ENCODE assay signal across 9 cellular contexts in the genomic region with DNA sequence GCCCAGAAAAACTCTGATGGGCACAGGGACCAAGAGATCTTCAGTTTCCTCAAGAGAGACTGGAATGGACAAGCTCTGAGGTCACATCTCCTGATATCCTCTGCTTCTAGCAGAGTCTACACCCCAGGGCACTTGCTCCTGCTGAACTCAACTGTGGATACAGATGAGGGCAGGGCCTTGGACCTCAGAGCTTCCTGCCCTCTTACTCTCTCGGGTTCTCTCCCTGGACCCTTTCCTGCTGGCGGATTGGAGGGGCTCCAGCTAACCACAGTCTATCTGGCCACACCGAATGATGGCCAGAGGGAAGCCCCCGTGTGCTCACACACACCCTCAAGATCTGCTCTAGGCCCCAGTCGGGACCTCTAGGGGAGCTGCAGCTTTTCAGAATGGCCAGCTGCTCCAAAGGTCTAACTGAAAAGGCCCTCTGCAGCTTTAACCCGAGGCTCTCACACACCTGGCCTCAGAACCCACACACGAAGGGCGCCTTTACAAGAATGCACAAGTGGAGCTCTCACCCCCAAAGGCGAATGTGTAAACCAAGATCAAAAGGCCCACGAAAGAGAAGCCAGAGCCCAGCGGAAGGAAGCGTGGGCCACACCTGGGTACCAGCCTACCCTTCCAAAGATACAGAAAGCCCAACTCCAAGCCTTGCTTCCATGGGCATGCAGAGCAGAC.
DNase-seq lines count a peak whose midpoint lies in the region; ATAC-seq and TF ChIP-seq lines count a peak whose summit lies in the region.
"Had no signal": no experiment of that assay in that cellular context is flagged by ENCODE, and none has a peak within 500 bp of the region (broad histone marks: within the 10 kb centered on the region; RNA-seq: fewer than 3 reads in every experiment).

No MANE protein-coding gene starts in this region.

- H3K9me3 ChIP-seq in upper lobe of right lung (no peaks in the 10 kb centered on the region), neural progenitor cell (ENCODE audit: low read depth) (no peaks in the 10 kb centered on the region)

- H3F3A ChIP-seq in neural progenitor cell (ENCODE audit: low read depth), result no peaks in the 10 kb centered on the region

- H3K27me3 ChIP-seq in upper lobe of right lung (no peaks in the 10 kb centered on the region), neural progenitor cell (no peaks in the 10 kb centered on the region)

- peak overlapping the region; percentile 36 for H3K27ac ChIP-seq in upper lobe of right lung
- H3K27ac ChIP-seq in neural progenitor cell, result no peak overlapping the region

- no peaks in the 10 kb centered on the region for H3K27me3 Mint-ChIP-seq in activated naive CD8-positive, alpha-beta T cell
- no peaks in the 10 kb centered on the region for H3K27me3 Mint-ChIP-seq in naive B cell
- H3K27me3 Mint-ChIP-seq in neural progenitor cell (ENCODE audit: insufficient read depth, low read depth), result peaks cover 6% of the 10 kb centered on the region

- ATAC-seq in naive B cell (ENCODE audit: low read depth in 2 of 2) (no peak), upper lobe of right lung (no peak)

- H2AFZ ChIP-seq in neural progenitor cell (replicated peaks), result no peak overlapping the region

- peaks cover 47% of the 10 kb centered on the region for H4K20me1 ChIP-seq in neural progenitor cell (ENCODE audit: low read depth)

- no peak overlapping the region for H3K4me2 ChIP-seq in neural progenitor cell

- peaks cover 85% of the 10 kb centered on the region for H3K4me1 Mint-ChIP-seq in activated naive CD8-positive, alpha-beta T cell (ENCODE audit: low read depth)
- peaks cover 75 to 89% (median 89%) of the 10 kb centered on the region in 3 donors for H3K4me1 Mint-ChIP-seq in naive B cell
- H3K4me1 Mint-ChIP-seq in neural progenitor cell, result peaks cover 39% of the 10 kb centered on the region

- H3K36me3 ChIP-seq in upper lobe of right lung, result peaks cover 12% of the 10 kb centered on the region
- H3K36me3 ChIP-seq in neural progenitor cell, result no peaks in the 10 kb centered on the region

- no peaks in the 10 kb centered on the region for H3K9me3 Mint-ChIP-seq in activated naive CD8-positive, alpha-beta T cell (ENCODE audit: low read depth)
- no peaks in the 10 kb centered on the region for H3K9me3 Mint-ChIP-seq in naive B cell
- H3K9me3 Mint-ChIP-seq in neural progenitor cell, result no peaks in the 10 kb centered on the region

- H3K79me2 ChIP-seq in neural progenitor cell (ENCODE audit: low read depth), result peaks cover 55% of the 10 kb centered on the region

- peaks cover 14% of the 10 kb centered on the region for H3K36me3 Mint-ChIP-seq in activated naive CD8-positive, alpha-beta T cell
- H3K36me3 Mint-ChIP-seq in naive B cell (peaks cover 8 to 15% of the 10 kb centered on the region in 2 donors), neural progenitor cell (peaks cover 17% of the 10 kb centered on the region)

- peak overlapping the region; percentile 71 for H3K4me3 Mint-ChIP-seq in activated naive CD8-positive, alpha-beta T cell
- H3K4me3 Mint-ChIP-seq in naive B cell (peak overlapping the region in 4 of 8 donors; percentile 24 to 32 (median 26)), neural progenitor cell (no peak overlapping the region)

- H3K27ac Mint-ChIP-seq in activated naive CD8-positive, alpha-beta T cell, result peak overlapping the region; percentile 59
- H3K27ac Mint-ChIP-seq in naive B cell (peak overlapping the region in 5 of 6 donors; percentile 49 to 96 (median 84)), neural progenitor cell (no peak overlapping the region)

- TF ChIP-seq CTCF in upper lobe of right lung (IDR thresholded peaks at IDR 0.05) (no peak), neural progenitor cell (IDR thresholded peaks at IDR 0.05) (no peak)

- H3K4me3 ChIP-seq in upper lobe of right lung (no peak overlapping the region), neural progenitor cell (no peak overlapping the region)

- H3K4me1 ChIP-seq in upper lobe of right lung (peaks cover 72% of the 10 kb centered on the region), neural progenitor cell (peaks cover 29% of the 10 kb centered on the region)

- intact Hi-C loops in upper lobe of right lung (cut with DNase I), result no loop called here

- peak; percentile 30 for DNase-seq in stimulated activated CD4-positive, alpha-beta T cell treated with anti-CD3 and anti-CD28 coated beads, Interleukin-4, amount 100 ng/mL, for 1 hour
- DNase-seq in stimulated activated CD4-positive, alpha-beta T cell treated with anti-CD3 and anti-CD28 coated beads, Interleukin-2, amount 100 ng/mL, for 24 hours, result no peak
- DNase-seq in naive B cell, result no peak
- no peak for DNase-seq in upper lobe of right lung
- no peak for DNase-seq in NCI-H510A (lab: John Stamatoyannopoulos, UW)
- DNase-seq in neural progenitor cell (ENCODE audit: low spot score), result no peak
- no peak for DNase-seq in NCI-H2171 (lab: John Stamatoyannopoulos, UW)
- DNase-seq: NCI-H524 had no signal

- H3K9ac ChIP-seq in neural progenitor cell, result no peak overlapping the region
